In the genomic region with DNA sequence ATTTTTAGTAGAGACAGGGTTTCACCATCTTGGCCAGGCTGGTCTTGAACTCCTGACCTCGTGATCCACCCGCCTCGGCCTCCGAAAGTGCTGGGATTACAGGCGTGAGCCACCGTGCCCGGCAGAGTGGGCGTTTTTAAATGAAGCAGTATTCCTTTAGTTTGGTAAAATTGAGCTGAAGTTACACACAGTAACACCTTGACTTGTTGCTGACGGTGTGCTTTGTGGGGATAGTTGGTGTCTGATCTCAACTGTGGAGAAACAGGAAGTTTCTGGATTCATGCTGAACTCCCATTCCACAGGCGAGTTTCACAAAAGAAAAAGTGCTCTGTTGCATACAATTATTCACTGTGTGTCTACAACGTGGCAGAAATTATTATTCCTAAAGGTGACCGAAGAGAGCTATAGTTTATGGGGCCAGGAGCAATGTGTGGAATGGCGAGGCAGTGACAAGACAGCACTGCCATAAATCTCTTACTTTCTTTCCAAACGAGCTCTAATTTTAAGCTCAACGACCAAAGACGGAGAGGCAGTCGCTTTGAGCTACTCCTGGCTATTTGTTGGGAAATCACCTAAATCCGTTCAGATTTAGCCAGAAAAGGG, we compare ENCODE assay signal across 8 cellular contexts. TPM values are rescaled to one million over a fixed set of nuclear protein-coding genes. Genes with fewer than 3 reads are reported as not detected.
A peak's percentile ranks its signal among the peaks of the same experiment; 100 is the strongest.
DNase-seq lines count a peak whose midpoint lies in the region; ATAC-seq and TF ChIP-seq lines count a peak whose summit lies in the region.

No MANE protein-coding gene starts in this region.

- H3K36me3 ChIP-seq in cardiac muscle cell = no peaks in the 10 kb centered on the region
- H3K36me3 ChIP-seq in tibial artery = no peaks in the 10 kb centered on the region

- peaks cover 0 to 5% of the 10 kb centered on the region in 2 donors for H3K36me3 Mint-ChIP-seq in activated naive CD4-positive, alpha-beta T cell treated with anti-CD3 and anti-CD28 coated beads, Interleukin-2, amount 50 U/mL, for 72 hours

- H3K27me3 ChIP-seq in cardiac muscle cell = peaks cover 4% of the 10 kb centered on the region
- no peaks in the 10 kb centered on the region for H3K27me3 ChIP-seq in tibial artery

- intact Hi-C loops in Right ventricle myocardium inferior (cut with DNase I) = no loop called here
- intact Hi-C loops in tibial artery (cut with DNase I; ENCODE audit: low total_unique reads) = no loop called here

- H3K27ac Mint-ChIP-seq in activated naive CD4-positive, alpha-beta T cell treated with anti-CD3 and anti-CD28 coated beads, Interleukin-2, amount 50 U/mL, for 72 hours = peak overlapping the region; percentile 87 to 93

- no peak overlapping the region for H3K27ac ChIP-seq in cardiac muscle cell
- H3K27ac ChIP-seq in tibial artery = peak overlapping the region; percentile 69 to 71

- no peaks in the 10 kb centered on the region for H3K9me3 Mint-ChIP-seq in activated naive CD4-positive, alpha-beta T cell treated with anti-CD3 and anti-CD28 coated beads, Interleukin-2, amount 50 U/mL, for 72 hours

- peak in 1 of 2 donors; percentile 21 for DNase-seq in cardiac muscle cell (ENCODE audit: low read depth in 1 of 2, low spot score in 1 of 2)
- DNase-seq in Right ventricle myocardium inferior (ENCODE audit: missing footprints) = no peak
- no peak for DNase-seq in activated naive CD4-positive, alpha-beta T cell treated with anti-CD3 and anti-CD28 coated beads, Interleukin-2, amount 50 U/mL, for 72 hours (ENCODE audit: low spot score in 2 of 2)
- no peak for DNase-seq in left lobe of liver (ENCODE audit: low spot score)
- DNase-seq in tibial artery = no peak
- DNase-seq in NCI-H345 treated with DMSO at 0.1 percent for 48 hours (lab: John Stamatoyannopoulos, UW; ENCODE audit: unreplicated experiment) = no peak

- H3K9me3 ChIP-seq in cardiac muscle cell (ENCODE audit: low read depth) = no peaks in the 10 kb centered on the region
- H3K9me3 ChIP-seq in tibial artery = no peaks in the 10 kb centered on the region

- ATAC-seq in Right ventricle myocardium inferior (no peak), left lobe of liver (peak; percentile 46), GM18519 (IDR thresholded peaks at IDR 0.05; ENCODE audit: low FRiP score, unreplicated experiment) (no peak), HG03571 (IDR thresholded peaks at IDR 0.05; ENCODE audit: unreplicated experiment) (no peak)
- peak; percentile 5 to 9 for ATAC-seq in activated naive CD4-positive, alpha-beta T cell treated with anti-CD3 and anti-CD28 coated beads, Interleukin-2, amount 50 U/mL, for 72 hours

- H3K4me1 ChIP-seq in cardiac muscle cell (ENCODE audit: low read depth) (no peaks in the 10 kb centered on the region), tibial artery (peaks cover 0 to 17% (median 3%) of the 10 kb centered on the region in 4 donors)

- TF ChIP-seq CTCF in cardiac muscle cell (IDR thresholded peaks at IDR 0.05; ENCODE audit: low read depth, low read length) (no peak), tibial artery (IDR thresholded peaks at IDR 0.05) (no peak)

- H3K4me3 ChIP-seq in cardiac muscle cell = peak overlapping the region; percentile 33
- peak overlapping the region; percentile 59 to 76 for H3K4me3 ChIP-seq in tibial artery

RNA-seq across cellular contexts. Expression of a gene that starts 0.5 kb away (rescaled TPM):
- 0.99 and 1.7 TPM in 2 replicates for total RNA-seq in cardiac muscle cell
- 2.0 and 2.6 TPM in 2 replicates for polyA plus RNA-seq in cardiac muscle cell
- not detected for total RNA-seq in Right ventricle myocardium inferior
- 1 to 10 TPM in 1 of 2 donors, under 1 TPM in 1; 0.84 to 2.6 TPM for total RNA-seq in activated naive CD4-positive, alpha-beta T cell treated with anti-CD3 and anti-CD28 coated beads, Interleukin-2, amount 50 U/mL, for 72 hours
- not detected for total RNA-seq in left lobe of liver

Comparison
In these comparisons a context has a peak if more than half of its experiments do, and no peak if none do; other contexts are left out.
1. ATAC-seq: peak in activated naive CD4-positive, alpha-beta T cell treated with anti-CD3 and anti-CD28 coated beads, Interleukin-2, amount 50 U/mL, for 72 hours (2 of 2) and left lobe of liver (single experiment); none in Right ventricle myocardium inferior (single experiment), GM18519 (single experiment) and HG03571 (single experiment).